16 cellular contexts compared by ENCODE assay signal in the genomic region with DNA sequence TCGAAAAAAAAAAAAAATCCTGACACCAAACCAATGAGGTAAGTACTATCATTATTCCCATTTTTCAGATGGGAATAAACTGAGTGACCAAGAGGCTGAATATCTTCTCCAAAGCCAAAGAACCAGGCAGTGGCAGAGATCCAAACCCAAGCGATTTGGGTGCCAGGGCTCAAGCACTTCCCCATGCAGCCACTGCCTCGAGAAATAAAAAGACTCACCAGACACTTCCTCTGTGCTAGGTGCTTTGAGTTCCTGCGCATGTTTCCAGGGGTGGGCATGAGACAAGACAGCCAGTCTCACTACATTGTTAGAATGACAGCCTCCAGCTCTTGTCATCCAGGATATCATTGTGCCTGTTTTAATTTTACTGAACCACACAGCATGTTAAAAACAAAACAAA. TPM values are rescaled to one million over a fixed set of nuclear protein-coding genes. Genes with fewer than 3 reads are reported as not detected.
DNase-seq lines count a peak whose midpoint lies in the region; ATAC-seq and TF ChIP-seq lines count a peak whose summit lies in the region.
"Had no signal": no experiment of that assay in that cellular context is flagged by ENCODE, and none has a peak within 500 bp of the region (broad histone marks: within the 10 kb centered on the region; RNA-seq: fewer than 3 reads in every experiment).

No MANE protein-coding gene starts in this region.

- peaks cover 9% of the 10 kb centered on the region for H3K36me3 ChIP-seq in osteoblast (ENCODE audit: insufficient read depth, low read length)

- no peak for TF ChIP-seq CTCF in coronary artery (IDR thresholded peaks at IDR 0.05)
- no peak for TF ChIP-seq CTCF in osteoblast (IDR thresholded peaks at IDR 0.05; ENCODE audit: extremely low read depth, low read depth, low read length)
- TF ChIP-seq CTCF in GM10266 (IDR thresholded peaks at IDR 0.05; ENCODE audit: control insufficient read depth, insufficient read depth, low read depth, missing control alignments), result no peak

- H3K27ac ChIP-seq in coronary artery (peak overlapping the region in 1 of 2 donors; percentile 32), osteoblast (ENCODE audit: low read depth, low read length) (peak overlapping the region; percentile 95)
- H3K27ac ChIP-seq: VCaP had no signal

- H3K9me3 ChIP-seq in osteoblast (ENCODE audit: low read depth, low read length), result no peaks in the 10 kb centered on the region

- ATAC-seq in HG03521 (IDR thresholded peaks at IDR 0.05; ENCODE audit: unreplicated experiment) (no peak), GM18502 (IDR thresholded peaks at IDR 0.05; ENCODE audit: poor library complexity, unreplicated experiment) (no peak)
- ATAC-seq: activated CD8-positive, alpha-beta T cell treated with anti-CD3 and anti-CD28 coated beads for 36 hours had no signal

- no peak overlapping the region for H3K4me2 ChIP-seq in osteoblast (ENCODE audit: insufficient read depth, low read length)

- peaks cover 27% of the 10 kb centered on the region for H3K79me2 ChIP-seq in osteoblast (ENCODE audit: insufficient read depth, low read length)

- H3K4me1 ChIP-seq in osteoblast (ENCODE audit: insufficient read depth, low read length), result peaks cover 55% of the 10 kb centered on the region

- H3K27me3 ChIP-seq in osteoblast (ENCODE audit: insufficient read depth, low read length), result no peaks in the 10 kb centered on the region

- no peaks in the 10 kb centered on the region for H4K20me1 ChIP-seq in osteoblast (ENCODE audit: insufficient read depth, low read length)

- DNase-seq in CD1c-positive myeloid dendritic cell (ENCODE audit: extremely low spot score) (peak; percentile 40), MV-4-11 (lab: John Stamatoyannopoulos, UW) (peak; percentile 22), coronary artery (ENCODE audit: low spot score) (peak; percentile 65), osteoblast (ENCODE audit: insufficient read length, low spot score, missing footprints) (no peak), GM10266 (ENCODE audit: extremely low spot score) (no peak), SW480 (ENCODE audit: low spot score) (no peak)
- DNase-seq: activated CD8-positive, alpha-beta T cell treated with anti-CD3 and anti-CD28 coated beads for 36 hours; dermis blood vessel endothelial cell; DND-41; H7; NCI-H1105 treated with DMSO at 0.1 percent for 48 hours; nephron progenitor cell; stimulated activated CD4-positive, alpha-beta T cell treated with anti-CD3 and anti-CD28 coated beads, Interleukin-1b, Interleukin-23, amount 100 ng/mL, for 48 hours had no signal

- H3K4me3 ChIP-seq in coronary artery, result no peak overlapping the region
- no peak overlapping the region for H3K4me3 ChIP-seq in osteoblast (ENCODE audit: insufficient read depth, low read length)

- H2AFZ ChIP-seq in osteoblast (ENCODE audit: low read length), result no peak overlapping the region

RNA-seq across cellular contexts. Expression of a gene that starts 2.3 kb away (rescaled TPM):
- total RNA-seq in osteoblast, result 40.4 and 43.8 TPM in 2 replicates

RNA-seq across cellular contexts. Expression of a gene that starts 26.6 kb away (rescaled TPM):
- 177 and 181 TPM in 2 replicates for total RNA-seq in osteoblast

Comparison
In these comparisons a context has a peak if more than half of its experiments do, and no peak if none do; other contexts are left out.
1. DNase-seq: peak in CD1c-positive myeloid dendritic cell (single experiment), MV-4-11 (single experiment) and coronary artery (single experiment); none in osteoblast (single experiment), GM10266 (single experiment) and SW480 (single experiment).